In genomic region chr11:66282468-66283455, GRCh38 we compare ENCODE assay signal across 1 cellular context.
TF ChIP-seq lines count a peak whose summit lies in the region.

No MANE protein-coding gene starts in this region.

TF ChIP-seq in HepG2, 621 proteins besides CTCF, POLR2A, EP300 and RAD21 (continued from another document):
- TF ChIP-seq AFF4 (CRISPR knock-in tag; IDR thresholded peaks at IDR 0.05) = no peak
- TF ChIP-seq ZNF407 (CRISPR knock-in tag; IDR thresholded peaks at IDR 0.05; ENCODE audit: not compliant biosample characterization) = no peak
- 0 out of 2 replicates have a peak, but pooled peaks have one; percentile 90 for TF ChIP-seq PCBP1 (IDR thresholded peaks at IDR 0.05; ENCODE audit: borderline replicate concordance, low read depth, low read length)
- no peak for TF ChIP-seq NBN (conservative IDR thresholded peaks at IDR 0.05)
- no peak for TF ChIP-seq TEAD2 (CRISPR knock-in tag; IDR thresholded peaks at IDR 0.05)
- TF ChIP-seq MYC (CRISPR knock-in tag; IDR thresholded peaks at IDR 0.05; ENCODE audit: borderline replicate concordance) = no peak
- TF ChIP-seq KLF13 (CRISPR knock-in tag; IDR thresholded peaks at IDR 0.05) = no peak
- no peak for TF ChIP-seq ZMAT5 (CRISPR knock-in tag; IDR thresholded peaks at IDR 0.05; ENCODE audit: borderline replicate concordance, low read depth)
- TF ChIP-seq ATF6 (CRISPR knock-in tag; conservative IDR thresholded peaks at IDR 0.05) = no peak
- no peak for TF ChIP-seq EED (CRISPR knock-in tag; IDR thresholded peaks at IDR 0.05)
- TF ChIP-seq FOXJ3 (CRISPR knock-in tag; IDR thresholded peaks at IDR 0.05; ENCODE audit: borderline replicate concordance) = no peak
- TF ChIP-seq SIN3A (IDR thresholded peaks at IDR 0.05; ENCODE audit: borderline replicate concordance, low read depth, low read length) = peak; percentile 92; the same call in 1 of the 2 replicates
- TF ChIP-seq ZC3H4 (CRISPR knock-in tag; IDR thresholded peaks at IDR 0.05; ENCODE audit: borderline replicate concordance) = no peak
- no peak for TF ChIP-seq CREBL2 (CRISPR knock-in tag; IDR thresholded peaks at IDR 0.05; ENCODE audit: borderline replicate concordance)
- 0 out of 2 replicates have a peak, but pooled peaks have one; percentile 38 for TF ChIP-seq ELF3 (CRISPR knock-in tag; IDR thresholded peaks at IDR 0.05)
- TF ChIP-seq MED13 (CRISPR knock-in tag; IDR thresholded peaks at IDR 0.05) = no peak
- TF ChIP-seq ZBTB42 (CRISPR knock-in tag; IDR thresholded peaks at IDR 0.05) = no peak
- no peak for TF ChIP-seq SNAPC5 (CRISPR knock-in tag; IDR thresholded peaks at IDR 0.05; ENCODE audit: borderline replicate concordance)
- TF ChIP-seq XBP1 (CRISPR knock-in tag; IDR thresholded peaks at IDR 0.05) = no peak
- TF ChIP-seq STAT5B (CRISPR knock-in tag; IDR thresholded peaks at IDR 0.05) = no peak
- no peak for TF ChIP-seq ZFAT (CRISPR knock-in tag; conservative IDR thresholded peaks at IDR 0.05)
- peak; percentile 83; the same call in 1 of the 2 replicates for TF ChIP-seq ZFP36L1 (CRISPR knock-in tag; IDR thresholded peaks at IDR 0.05)
